In genomic region chr6:109944448-109944847, GRCh38 we compare ENCODE assay signal across 23 cellular contexts. TPM values are rescaled to one million over a fixed set of nuclear protein-coding genes. Genes with fewer than 3 reads are reported as not detected.
A peak's percentile ranks its signal among the peaks of the same experiment; 100 is the strongest.
DNase-seq lines count a peak whose midpoint lies in the region; ATAC-seq, FAIRE-seq and TF ChIP-seq lines count a peak whose summit lies in the region.
"Had no signal": no experiment of that assay in that cellular context is flagged by ENCODE, and none has a peak within 500 bp of the region (broad histone marks: within the 10 kb centered on the region; RNA-seq: fewer than 3 reads in every experiment).

No MANE protein-coding gene starts in this region.

- peaks cover 29% of the 10 kb centered on the region for H3K4me1 ChIP-seq in iPS-18a (ENCODE audit: control insufficient read depth, low read depth, low read length)
- H3K4me1 ChIP-seq in small intestine (ENCODE audit: control insufficient read depth in 2 of 2, insufficient read depth in 1 of 2, low read depth in 1 of 2, low read length in 1 of 2): no peaks in the 10 kb centered on the region
- no peaks in the 10 kb centered on the region for H3K4me1 ChIP-seq in stomach
- H3K4me1 ChIP-seq: transverse colon had no signal

- peak; percentile 35 for DNase-seq in SIG-M5 treated with dmso at 0.1 percent for 504 hours (lab: John Stamatoyannopoulos, UW; ENCODE audit: unreplicated experiment)
- DNase-seq in SIG-M5 (lab: John Stamatoyannopoulos, UW): no peak
- DNase-seq in SW480 (ENCODE audit: low spot score): peak; percentile 57
- no peak for DNase-seq in type B pancreatic cell (ENCODE audit: extremely low spot score, unreplicated experiment)
- no peak for DNase-seq in small intestine
- no peak for DNase-seq in stomach
- DNase-seq in activated naive CD8-positive, alpha-beta T cell treated with anti-CD3 and anti-CD28 coated beads, Interleukin-2, amount 50 U/mL, for 24 hours: no peak
- DNase-seq: dorsolateral prefrontal cortex; esophagus squamous epithelium; KG1; NCI-H1048; NCI-H2081; right cardiac atrium; stimulated activated naive CD4-positive, alpha-beta T cell treated with Interleukin-2 at 50 U/mL for 16 hours; transverse colon had no signal

- TF ChIP-seq POLR2A in stomach (IDR thresholded peaks at IDR 0.05): no peak

- H3K9me3 ChIP-seq in iPS-18a (ENCODE audit: control insufficient read depth, low read depth, low read length): no peaks in the 10 kb centered on the region
- H3K9me3 ChIP-seq in small intestine (ENCODE audit: control insufficient read depth, low read depth): no peaks in the 10 kb centered on the region
- H3K9me3 ChIP-seq in stomach: no peaks in the 10 kb centered on the region
- H3K9me3 ChIP-seq: esophagus squamous epithelium, neutrophil, transverse colon had no signal

- no peak for TF ChIP-seq EP300 in stomach (IDR thresholded peaks at IDR 0.05)

- 53 to 67% (median 58%) methylated on average over 4 of the region's 4 CpGs for WGBS in small intestine, 3 donors
- WGBS in stomach, 5 donors: 51 to 58% (median 53%) methylated on average over 2 to 4 of the region's 4 CpGs

- no peaks in the 10 kb centered on the region for H3K4me1 Mint-ChIP-seq in type B pancreatic cell (ENCODE audit: unreplicated experiment)
- H3K4me1 Mint-ChIP-seq in activated naive CD8-positive, alpha-beta T cell treated with anti-CD3 and anti-CD28 coated beads, Interleukin-2, amount 50 U/mL, for 24 hours: no peaks in the 10 kb centered on the region

- no peak overlapping the region for H3K4me3 Mint-ChIP-seq in type B pancreatic cell
- no peak overlapping the region for H3K4me3 Mint-ChIP-seq in activated naive CD8-positive, alpha-beta T cell treated with anti-CD3 and anti-CD28 coated beads, Interleukin-2, amount 50 U/mL, for 24 hours
- H3K4me3 Mint-ChIP-seq: T-helper 2 cell treated with Interferon-gamma antibody and Interleukin-4, amounts not matched to agents 5 μg/mL and 100 μg/mL, for 36 hours had no signal

- no peak for ATAC-seq in activated naive CD8-positive, alpha-beta T cell treated with anti-CD3 and anti-CD28 coated beads, Interleukin-2, amount 50 U/mL, for 24 hours
- ATAC-seq: right cardiac atrium had no signal

- H3K9me3 Mint-ChIP-seq in type B pancreatic cell: no peaks in the 10 kb centered on the region
- no peaks in the 10 kb centered on the region for H3K9me3 Mint-ChIP-seq in activated naive CD8-positive, alpha-beta T cell treated with anti-CD3 and anti-CD28 coated beads, Interleukin-2, amount 50 U/mL, for 24 hours
- H3K9me3 Mint-ChIP-seq: T-helper 2 cell treated with Interferon-gamma antibody and Interleukin-4, amounts not matched to agents 5 μg/mL and 100 μg/mL, for 36 hours had no signal

- H3K36me3 ChIP-seq in iPS-18a (ENCODE audit: control insufficient read depth, low read depth, low read length) (no peaks in the 10 kb centered on the region), small intestine (ENCODE audit: control insufficient read depth in 2 of 2, insufficient read depth in 2 of 2, low read length in 2 of 2) (no peaks in the 10 kb centered on the region), stomach (no peaks in the 10 kb centered on the region)
- H3K36me3 ChIP-seq: esophagus squamous epithelium, neutrophil, transverse colon had no signal

- H3K9ac ChIP-seq in iPS-18a (ENCODE audit: low read length): peak overlapping the region; percentile 24

- H3K4me3 ChIP-seq in iPS-18a (ENCODE audit: low read length) (peak overlapping the region; percentile 9), small intestine (ENCODE audit: low read depth in 1 of 2, low read length in 2 of 2) (no peak overlapping the region), stomach (no peak overlapping the region)
- H3K4me3 ChIP-seq: dorsolateral prefrontal cortex, esophagus squamous epithelium, transverse colon had no signal

- peak overlapping the region; percentile 70 for H3K27ac ChIP-seq in iPS-18a (ENCODE audit: low read length)
- H3K27ac ChIP-seq in small intestine (ENCODE audit: low read depth in 1 of 2, low read length in 1 of 2): no peak overlapping the region
- H3K27ac ChIP-seq in stomach: no peak overlapping the region
- H3K27ac ChIP-seq: dorsolateral prefrontal cortex, neutrophil, transverse colon had no signal

- no peak for TF ChIP-seq CTCF in type B pancreatic cell (conservative IDR thresholded peaks at IDR 0.05)
- TF ChIP-seq CTCF in stomach (IDR thresholded peaks at IDR 0.05): no peak

- intact Hi-C loops in stomach (cut with DNase I; ENCODE audit: low total_unique reads): no loop called here

- peak overlapping the region; percentile 19 for H3K27ac Mint-ChIP-seq in type B pancreatic cell
- H3K27ac Mint-ChIP-seq in activated naive CD8-positive, alpha-beta T cell treated with anti-CD3 and anti-CD28 coated beads, Interleukin-2, amount 50 U/mL, for 24 hours: no peak overlapping the region
- H3K27ac Mint-ChIP-seq: T-helper 2 cell treated with Interferon-gamma antibody and Interleukin-4, amounts not matched to agents 5 μg/mL and 100 μg/mL, for 36 hours had no signal

- no peaks in the 10 kb centered on the region for H3K36me3 Mint-ChIP-seq in type B pancreatic cell
- no peaks in the 10 kb centered on the region for H3K36me3 Mint-ChIP-seq in activated naive CD8-positive, alpha-beta T cell treated with anti-CD3 and anti-CD28 coated beads, Interleukin-2, amount 50 U/mL, for 24 hours (ENCODE audit: low read depth)

- FAIRE-seq in small intestine (lab: Jason Lieb, UNC): no peak
- FAIRE-seq: A204.1 had no signal

- no peaks in the 10 kb centered on the region for H3K27me3 ChIP-seq in iPS-18a (ENCODE audit: control insufficient read depth, insufficient read depth, low read length)
- H3K27me3 ChIP-seq in small intestine (ENCODE audit: control insufficient read depth in 2 of 2, insufficient read depth in 2 of 2, low read length in 2 of 2): peaks cover 0 to 9% of the 10 kb centered on the region in 2 donors
- peaks cover 0 to 7% (median 0%) of the 10 kb centered on the region in 3 donors for H3K27me3 ChIP-seq in stomach
- H3K27me3 ChIP-seq: transverse colon had no signal

- H3K27me3 Mint-ChIP-seq in type B pancreatic cell: peaks cover 22% of the 10 kb centered on the region
- H3K27me3 Mint-ChIP-seq in activated naive CD8-positive, alpha-beta T cell treated with anti-CD3 and anti-CD28 coated beads, Interleukin-2, amount 50 U/mL, for 24 hours: peaks cover 12% of the 10 kb centered on the region

RNA-seq across cellular contexts. Expression of gene GPR6, which starts 33.7 kb away (rescaled TPM):
- total RNA-seq in type B pancreatic cell (ENCODE audit: low replicate concordance) (not detected in 2 replicates), stomach (not detected)
- polyA plus RNA-seq in small intestine (under 1 TPM in 1 of 3 donors, not detected in 2; 0.04 TPM), stomach (under 1 TPM in 1 of 3 donors, not detected in 2; 0.05 TPM)
- total RNA-seq: activated CD8-positive, alpha-beta memory T cell treated with anti-CD3 and anti-CD28 coated beads for 36 hours; esophagus squamous epithelium; OCI-LY7; right cardiac atrium; SK-MEL-5; transverse colon had no signal
- polyA plus RNA-seq: BJ, right cardiac atrium had no signal

Comparison
In these comparisons a context has a peak if more than half of its experiments do, and no peak if none do; other contexts are left out.
1. DNase-seq: peak in SIG-M5 treated with dmso at 0.1 percent for 504 hours (single experiment) and SW480 (single experiment); none in SIG-M5 (single experiment), type B pancreatic cell (single experiment), small intestine (single experiment), stomach (single experiment) and activated naive CD8-positive, alpha-beta T cell treated with anti-CD3 and anti-CD28 coated beads, Interleukin-2, amount 50 U/mL, for 24 hours (single experiment).